In the genomic region with DNA sequence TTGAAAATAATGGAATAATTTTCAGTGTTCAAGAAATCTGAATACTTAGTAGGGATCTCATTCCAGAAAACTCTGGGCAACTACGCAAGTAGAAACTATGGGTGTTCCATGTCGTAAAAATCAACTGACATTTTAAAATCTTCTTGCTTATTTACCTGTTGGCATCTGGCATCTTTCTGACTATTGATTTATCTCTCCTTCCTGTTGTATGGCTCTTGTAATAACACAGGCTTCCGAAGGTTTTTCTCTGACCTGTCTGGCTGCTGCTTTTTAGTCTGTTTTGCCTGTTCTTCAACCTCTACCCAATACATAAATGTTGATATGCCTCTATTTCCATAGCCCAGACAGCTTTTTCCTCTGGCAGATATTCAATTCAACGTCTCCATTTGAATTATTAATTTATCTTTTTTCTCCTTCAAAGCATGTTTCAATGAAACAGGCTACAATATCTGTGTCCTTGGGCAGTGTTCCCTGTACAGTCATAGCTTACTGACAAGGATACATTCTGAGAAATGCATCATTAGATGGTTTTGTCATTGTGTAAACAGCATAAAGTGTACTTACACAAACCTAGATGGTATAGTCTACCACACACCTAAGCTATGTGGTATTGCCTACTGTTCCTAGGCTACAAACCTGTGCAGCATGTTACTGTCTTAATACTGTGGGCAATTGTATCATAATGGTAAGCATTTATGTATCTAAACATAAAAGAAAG, we compare ENCODE assay signal across 12 cellular contexts.
"Had no signal": no experiment of that assay in that cellular context is flagged by ENCODE, and none has a peak within 500 bp of the region (broad histone marks: within the 10 kb centered on the region; RNA-seq: fewer than 3 reads in every experiment).

No MANE protein-coding gene starts in this region.

- H3K4me3 Mint-ChIP-seq: neural progenitor cell; stimulated activated effector memory CD8-positive, alpha-beta T cell treated with anti-CD3 and anti-CD28 coated beads, Interleukin-12 subunit alpha, Interleukin-12 subunit beta, amount 100 ng/mL, for 72 hours had no signal

- H3K27ac Mint-ChIP-seq: neural progenitor cell; stimulated activated effector memory CD8-positive, alpha-beta T cell treated with anti-CD3 and anti-CD28 coated beads, Interleukin-12 subunit alpha, Interleukin-12 subunit beta, amount 100 ng/mL, for 72 hours had no signal

- H3K36me3 ChIP-seq: cardiac muscle cell, esophagus squamous epithelium, gastrocnemius medialis, neural progenitor cell, ovary, thoracic aorta, upper lobe of right lung had no signal

- H3K36me3 Mint-ChIP-seq: neural progenitor cell; stimulated activated effector memory CD8-positive, alpha-beta T cell treated with anti-CD3 and anti-CD28 coated beads, Interleukin-12 subunit alpha, Interleukin-12 subunit beta, amount 100 ng/mL, for 72 hours had no signal

- H3K4me1 ChIP-seq: esophagus squamous epithelium, gastrocnemius medialis, neural progenitor cell, upper lobe of right lung had no signal

- H3K9me3 Mint-ChIP-seq: neural progenitor cell; stimulated activated effector memory CD8-positive, alpha-beta T cell treated with anti-CD3 and anti-CD28 coated beads, Interleukin-12 subunit alpha, Interleukin-12 subunit beta, amount 100 ng/mL, for 72 hours had no signal

- H3K27ac ChIP-seq: cardiac muscle cell, esophagus squamous epithelium, gastrocnemius medialis, neural progenitor cell, ovary, thoracic aorta, upper lobe of right lung had no signal

- DNase-seq: activated CD4-positive, alpha-beta T cell treated with anti-CD3 and anti-CD28 coated beads, Interleukin-2, amount 50 U/mL, for 1 hour; activated CD8-positive, alpha-beta memory T cell treated with anti-CD3 and anti-CD28 coated beads for 24 hours; activated naive CD4-positive, alpha-beta T cell; esophagus squamous epithelium; gastrocnemius medialis; ovary; SW 1271; upper lobe of right lung had no signal

- ATAC-seq: gastrocnemius medialis; stimulated activated effector memory CD8-positive, alpha-beta T cell treated with anti-CD3 and anti-CD28 coated beads, Interleukin-12 subunit alpha, Interleukin-12 subunit beta, amount 100 ng/mL, for 72 hours; upper lobe of right lung had no signal

- H3K27me3 ChIP-seq: cardiac muscle cell, esophagus squamous epithelium, gastrocnemius medialis, neural progenitor cell, ovary, upper lobe of right lung had no signal

- H3K4me3 ChIP-seq: cardiac muscle cell, esophagus squamous epithelium, gastrocnemius medialis, neural progenitor cell, ovary, thoracic aorta, upper lobe of right lung had no signal

- H3K9me3 ChIP-seq: esophagus squamous epithelium, gastrocnemius medialis, ovary, thoracic aorta, upper lobe of right lung had no signal

- H3K4me1 Mint-ChIP-seq: neural progenitor cell; stimulated activated effector memory CD8-positive, alpha-beta T cell treated with anti-CD3 and anti-CD28 coated beads, Interleukin-12 subunit alpha, Interleukin-12 subunit beta, amount 100 ng/mL, for 72 hours had no signal
